25 cellular contexts compared by ENCODE assay signal in the genomic region with DNA sequence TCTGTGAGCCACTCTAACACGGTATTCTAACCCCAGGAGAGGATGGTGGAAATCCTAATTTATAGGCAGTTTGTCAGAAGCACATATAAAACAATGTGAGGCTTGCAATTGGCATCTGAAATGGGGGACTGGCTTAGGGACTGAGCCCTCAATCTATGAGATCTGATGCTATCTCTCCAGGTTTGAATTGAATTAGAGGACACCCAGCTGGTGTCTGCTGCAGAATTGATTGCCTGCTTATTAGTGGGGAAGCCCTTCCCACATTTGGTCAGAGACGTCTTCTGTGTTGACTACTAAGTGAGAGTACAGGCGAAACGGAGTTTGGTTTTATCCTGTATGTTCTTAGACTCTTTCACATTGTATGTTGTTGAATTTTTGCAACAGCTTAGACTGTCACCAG. TPM values are rescaled to one million over a fixed set of nuclear protein-coding genes. Genes with fewer than 3 reads are reported as not detected.
DNase-seq lines count a peak whose midpoint lies in the region; ATAC-seq, FAIRE-seq and TF ChIP-seq lines count a peak whose summit lies in the region.
"Had no signal": no experiment of that assay in that cellular context is flagged by ENCODE, and none has a peak within 500 bp of the region (broad histone marks: within the 10 kb centered on the region; RNA-seq: fewer than 3 reads in every experiment).

No MANE protein-coding gene starts in this region.

- H3K9ac ChIP-seq in HepG2 (ENCODE audit: insufficient read depth, low read depth, low read length) (no peak overlapping the region), mesenchymal stem cell (ENCODE audit: low read length) (no peak overlapping the region)
- H3K9ac ChIP-seq: BLaER1, KMS-11 had no signal

- no peak for TF ChIP-seq EP300 in HepG2 (IDR thresholded peaks at IDR 0.05; ENCODE audit: low read depth in 2 of 2, low read length in 2 of 2)
- TF ChIP-seq EP300 in HepG2 (CRISPR knock-in tag; IDR thresholded peaks at IDR 0.05; ENCODE audit: borderline replicate concordance) = no peak

- FAIRE-seq in HepG2 (lab: Jason Lieb, UNC) = no peak
- FAIRE-seq: G401.6, GM12892, GM18507 had no signal

- CTCF ChIA-PET in HepG2 (lab: Yijun Ruan, JAX; ENCODE audit: low intra/inter-chr PET ratio, low total read pairs) = no interaction called here

- no peaks in the 10 kb centered on the region for H3K9me3 Mint-ChIP-seq in activated T-cell treated with anti-CD3 and anti-CD28 coated beads, Interleukin-2, amount 50 U/mL, for 72 hours

- no peaks in the 10 kb centered on the region for H3K27me3 Mint-ChIP-seq in activated T-cell treated with anti-CD3 and anti-CD28 coated beads, Interleukin-2, amount 50 U/mL, for 72 hours (ENCODE audit: low read depth)
- H3K27me3 Mint-ChIP-seq: CD4-positive, alpha-beta memory T cell had no signal

- H3K4me3 ChIP-seq in HepG2 (replicated peaks in 1 of 3; ENCODE audit: insufficient read depth in 1 of 3, low read depth in 2 of 3, low read length in 3 of 3) (no peak overlapping the region), mesenchymal stem cell (ENCODE audit: insufficient read depth in 1 of 2, low read depth in 1 of 2, low read length in 2 of 2) (no peak overlapping the region)
- H3K4me3 ChIP-seq: BLaER1, Peyer's patch had no signal

- H2AFZ ChIP-seq in HepG2 (ENCODE audit: low read length) (no peak overlapping the region), mesenchymal stem cell (ENCODE audit: low read depth, low read length) (no peak overlapping the region)

- H3K18ac ChIP-seq in mesenchymal stem cell (ENCODE audit: low read depth in 1 of 2, low read length in 2 of 2) = no peak overlapping the region

- no peaks in the 10 kb centered on the region for H4K20me1 ChIP-seq in HepG2 (ENCODE audit: insufficient read depth, low read length)
- H4K20me1 ChIP-seq: BLaER1 had no signal

- H2BK12ac ChIP-seq in mesenchymal stem cell (ENCODE audit: low read length in 2 of 2) = no peak overlapping the region

- H3K4me3 Mint-ChIP-seq in activated T-cell treated with anti-CD3 and anti-CD28 coated beads, Interleukin-2, amount 50 U/mL, for 72 hours = no peak overlapping the region
- H3K4me3 Mint-ChIP-seq: CD4-positive, alpha-beta memory T cell had no signal

- no peaks in the 10 kb centered on the region for H3K79me1 ChIP-seq in mesenchymal stem cell (replicated peaks; ENCODE audit: low read length, poor library complexity, severe bottlenecking)

- H3K9me3 ChIP-seq in HepG2 (ENCODE audit: low read length) = no peaks in the 10 kb centered on the region
- no peaks in the 10 kb centered on the region for H3K9me3 ChIP-seq in mesenchymal stem cell (ENCODE audit: control insufficient read depth, low read length)
- H3K9me3 ChIP-seq: BLaER1, Caco-2, Peyer's patch had no signal

- no peaks in the 10 kb centered on the region for H3K27me3 ChIP-seq in HepG2 (ENCODE audit: control insufficient read depth in 1 of 2, insufficient read depth in 2 of 2, low read length in 2 of 2)
- no peaks in the 10 kb centered on the region for H3K27me3 ChIP-seq in mesenchymal stem cell (ENCODE audit: control insufficient read depth in 1 of 2, insufficient read depth in 1 of 2, low read length in 2 of 2)
- H3K27me3 ChIP-seq: BLaER1, Peyer's patch had no signal

- DNase-seq in NCI-H1417 (lab: John Stamatoyannopoulos, UW) (peak in 2 of 3 experiments; percentile 54 to 85), NCI-H146 (lab: John Stamatoyannopoulos, UW) (peak; percentile 74), HepG2 (ENCODE audit: low spot score) (no peak), mesenchymal stem cell (no peak)
- no peak for DNase-seq in activated T-cell treated with anti-CD3 and anti-CD28 coated beads, Interleukin-2, amount 50 U/mL, for 72 hours
- DNase-seq: ACHN; Caco-2; CD4-positive, alpha-beta memory T cell; GOT3; HCEC 1CT; NCI-H1105 treated with DMSO at 0.1 percent for 48 hours; NCI-H187 treated with DMSO at 0.1 percent for 48 hours; NCI-H524; Peyer's patch had no signal

- POLR2A ChIA-PET in HepG2 (lab: Yijun Ruan, JAX) = interaction anchor here (8.7 kb wide), 1 partner anchor 31 kb away, joined by 114 read pairs; the partner anchor contains the start of gene CPD

- no peak overlapping the region for H3K14ac ChIP-seq in mesenchymal stem cell (ENCODE audit: low read length in 2 of 2)

- peaks cover 15% of the 10 kb centered on the region for H3K4me1 Mint-ChIP-seq in activated T-cell treated with anti-CD3 and anti-CD28 coated beads, Interleukin-2, amount 50 U/mL, for 72 hours (ENCODE audit: low read depth)

- H3K23ac ChIP-seq in mesenchymal stem cell (ENCODE audit: low read length in 2 of 2) = no peak overlapping the region

- H3K4me2 ChIP-seq in HepG2 (ENCODE audit: low read depth, low read length) (0 out of 2 replicates have a peak overlapping the region, but pooled peaks have one; percentile 1), mesenchymal stem cell (ENCODE audit: low read length, poor library complexity, severe bottlenecking) (no peak overlapping the region)
- H3K4me2 ChIP-seq: BLaER1, KMS-11 had no signal

- no peak for TF ChIP-seq POLR2A in HepG2 (IDR thresholded peaks at IDR 0.05; ENCODE audit: insufficient read depth in 1 of 2, low read depth in 2 of 2, low read length in 2 of 2)

- H2BK15ac ChIP-seq in mesenchymal stem cell (ENCODE audit: low read depth, poor library complexity, severe bottlenecking) = no peak overlapping the region

- H3K4me1 ChIP-seq in HepG2 (ENCODE audit: insufficient read depth, low read length) = peaks cover 96% of the 10 kb centered on the region
- peaks cover 11% of the 10 kb centered on the region for H3K4me1 ChIP-seq in mesenchymal stem cell (ENCODE audit: control insufficient read depth, insufficient read depth, low read depth, low read length)

- TF ChIP-seq CTCF in HepG2 (CRISPR knock-in tag; IDR thresholded peaks at IDR 0.05) = no peak

- H2BK5ac ChIP-seq in mesenchymal stem cell (ENCODE audit: low read depth, low read length, poor library complexity, severe bottlenecking) = no peak overlapping the region

- ATAC-seq in SK-N-SH treated with all-trans-retinoic acid at 6 μM for 48 hours (no peak), HepG2 (no peak), HG02798 (IDR thresholded peaks at IDR 0.05; ENCODE audit: poor library complexity, unreplicated experiment) (no peak)
- no peak for ATAC-seq in activated T-cell treated with anti-CD3 and anti-CD28 coated beads, Interleukin-2, amount 50 U/mL, for 72 hours (replicated peaks in 1 of 2)

- H4K8ac ChIP-seq in mesenchymal stem cell (ENCODE audit: low read length) = no peak overlapping the region

- no peaks in the 10 kb centered on the region for H3K79me2 ChIP-seq in HepG2 (ENCODE audit: insufficient read depth, low read length)

- intact Hi-C loops in HepG2 (cut with micrococcal nuclease; ENCODE audit: unreplicated experiment) = no loop called here

- no TSS peak for BruUV-seq in HepG2 (replicated peaks; lab: Mats Ljungman, UMichigan)

- no peaks in the 10 kb centered on the region for H3K36me3 ChIP-seq in HepG2 (replicated peaks in 1 of 2; ENCODE audit: control insufficient read depth in 1 of 2, insufficient read depth in 2 of 2, low read length in 2 of 2)
- H3K36me3 ChIP-seq in mesenchymal stem cell (ENCODE audit: control insufficient read depth in 1 of 2, insufficient read depth in 2 of 2, low read depth in 1 of 2, low read length in 2 of 2) = no peaks in the 10 kb centered on the region
- H3K36me3 ChIP-seq: BLaER1, Peyer's patch had no signal

- H3K36me3 Mint-ChIP-seq in activated T-cell treated with anti-CD3 and anti-CD28 coated beads, Interleukin-2, amount 50 U/mL, for 72 hours (ENCODE audit: insufficient read depth in 2 of 2) = no peaks in the 10 kb centered on the region
- H3K36me3 Mint-ChIP-seq: CD4-positive, alpha-beta memory T cell had no signal

- in situ Hi-C loops in HepG2 (cut with HindIII; ENCODE audit: extremely low pct_ligation_motif_present, low pct_unique_long_range_greater_than_20kb) = no loop called here

- no peak overlapping the region for H2BK120ac ChIP-seq in mesenchymal stem cell (ENCODE audit: low read depth, low read length)

- H4K91ac ChIP-seq in mesenchymal stem cell (ENCODE audit: low read length) = no peak overlapping the region

- H2AK5ac ChIP-seq in mesenchymal stem cell (ENCODE audit: low read length, severe bottlenecking) = no peak overlapping the region

- H3K27ac Mint-ChIP-seq in activated T-cell treated with anti-CD3 and anti-CD28 coated beads, Interleukin-2, amount 50 U/mL, for 72 hours = no peak overlapping the region
- H3K27ac Mint-ChIP-seq: CD4-positive, alpha-beta memory T cell had no signal

- 30% methylated on average over 3 of the region's 4 CpGs for WGBS in HepG2 (ENCODE audit: low lambda C conversion rate)
- WGBS in mesenchymal stem cell = 87% methylated on average over 3 of the region's 4 CpGs

- TF ChIP-seq RAD21 in HepG2 (CRISPR knock-in tag; IDR thresholded peaks at IDR 0.05) = no peak

- H3K27ac ChIP-seq in HepG2 (ENCODE audit: extremely low read length, insufficient read depth, low read length) = no peak overlapping the region
- H3K27ac ChIP-seq in mesenchymal stem cell (ENCODE audit: low read length, poor library complexity, severe bottlenecking) = no peak overlapping the region
- H3K27ac ChIP-seq: BLaER1, KMS-11, Peyer's patch had no signal

- no peak overlapping the region for H3K4ac ChIP-seq in mesenchymal stem cell (ENCODE audit: low read depth in 1 of 2, low read length in 2 of 2)

RNA-seq across cellular contexts. Expression of gene TMIGD1, which starts 13.6 kb away (rescaled TPM):
- total RNA-seq in HepG2 (2016; rRNA removed; fragmentation: Illumina TruSeq; extraction: Trizol) = not detected in 2 replicates
- total RNA-seq in HepG2 (2016; cell fraction: cytosol; rRNA removed; fragmentation: Illumina TruSeq; extraction: Trizol; ENCODE audit: low read depth) = not detected in 2 replicates
- total RNA-seq in HepG2 (2016; cell fraction: insoluble cytoplasmic fraction; rRNA removed; fragmentation: Illumina TruSeq; extraction: Trizol) = not detected in 2 replicates
- total RNA-seq in HepG2 (2016; cell fraction: membrane; rRNA removed; fragmentation: Illumina TruSeq; extraction: Trizol) = not detected in 2 replicates
- not detected in 2 replicates for total RNA-seq in HepG2 (2016; cell fraction: nucleus; rRNA removed; fragmentation: Illumina TruSeq; extraction: Trizol)
- polyA plus RNA-seq in HepG2 (2011; rRNA removed) = not detected in 2 replicates
- polyA plus RNA-seq in HepG2 (2011; cell fraction: cytosol; rRNA removed) = 0.06 TPM in 1 of 2 replicates, not detected in the other
- polyA plus RNA-seq in HepG2 (2011; cell fraction: nucleus; rRNA removed) = not detected in 2 replicates
- polyA plus RNA-seq in HepG2 (2012) = not detected in 2 replicates
- not detected in 2 replicates for polyA plus RNA-seq in HepG2 (2016; cell fraction: cytosol; fragmentation: Illumina TruSeq; extraction: Trizol; ENCODE audit: low read depth)
- not detected in 2 replicates for polyA plus RNA-seq in HepG2 (2016; cell fraction: insoluble cytoplasmic fraction; fragmentation: Illumina TruSeq; extraction: Trizol; ENCODE audit: low read depth)
- not detected in 2 replicates for polyA plus RNA-seq in HepG2 (2016; cell fraction: membrane; fragmentation: Illumina TruSeq; extraction: Trizol; ENCODE audit: low read depth)
- polyA plus RNA-seq in HepG2 (2016; cell fraction: nucleus; fragmentation: Illumina TruSeq; extraction: Trizol; ENCODE audit: insufficient read depth, low read depth) = not detected in 2 replicates
- polyA minus RNA-seq in HepG2 (2011; rRNA and poly(A)+ RNA removed; ENCODE audit: low replicate concordance) = not detected in 2 replicates
- polyA minus RNA-seq in HepG2 (2011; cell fraction: cytosol; rRNA and poly(A)+ RNA removed) = not detected in 2 replicates
- polyA minus RNA-seq in HepG2 (2011; cell fraction: nucleus; rRNA and poly(A)+ RNA removed) = not detected in 2 replicates
- total RNA-seq in activated T-cell treated with anti-CD3 and anti-CD28 coated beads, Interleukin-2, amount 50 U/mL, for 72 hours = not detected
- polyA plus RNA-seq in mesenchymal stem cell (2013, experiment 1 of 2) = not detected
- not detected for polyA plus RNA-seq in mesenchymal stem cell (2013, experiment 2 of 2)
- total RNA-seq: Caco-2; CD4-positive, alpha-beta memory T cell; Daoy; HT1080; OCI-LY7; T-helper 1 cell treated with Interleukin-12 subunit alpha and Interleukin-12 subunit beta and Interleukin-4 antibody, amounts not matched to agents 30 ng/mL and 1 ng/mL, for 36 hours had no signal
- polyA plus RNA-seq: CD4-positive, alpha-beta memory T cell had no signal

RNA-seq across cellular contexts. Expression of gene CPD, which starts 31.2 kb away (rescaled TPM):
- 54.3 and 72.3 TPM in 2 replicates for total RNA-seq in HepG2 (2016; rRNA removed; fragmentation: Illumina TruSeq; extraction: Trizol)
- total RNA-seq in HepG2 (2016; cell fraction: cytosol; rRNA removed; fragmentation: Illumina TruSeq; extraction: Trizol; ENCODE audit: low read depth) = 4.9 and 6.4 TPM in 2 replicates
- total RNA-seq in HepG2 (2016; cell fraction: insoluble cytoplasmic fraction; rRNA removed; fragmentation: Illumina TruSeq; extraction: Trizol) = 47.8 and 69.6 TPM in 2 replicates
- 8.6 and 11.7 TPM in 2 replicates for total RNA-seq in HepG2 (2016; cell fraction: membrane; rRNA removed; fragmentation: Illumina TruSeq; extraction: Trizol)
- 89.9 and 106 TPM in 2 replicates for total RNA-seq in HepG2 (2016; cell fraction: nucleus; rRNA removed; fragmentation: Illumina TruSeq; extraction: Trizol)
- polyA plus RNA-seq in HepG2 (2011; rRNA removed) = 43.2 and 46.1 TPM in 2 replicates
- 19.6 and 35.4 TPM in 2 replicates for polyA plus RNA-seq in HepG2 (2011; cell fraction: cytosol; rRNA removed)
- polyA plus RNA-seq in HepG2 (2011; cell fraction: nucleus; rRNA removed) = 15.6 and 17.4 TPM in 2 replicates
- 71.5 and 80.7 TPM in 2 replicates for polyA plus RNA-seq in HepG2 (2012)
- polyA plus RNA-seq in HepG2 (2016; cell fraction: cytosol; fragmentation: Illumina TruSeq; extraction: Trizol; ENCODE audit: low read depth) = 1.1 and 1.5 TPM in 2 replicates
- 17.2 and 18.1 TPM in 2 replicates for polyA plus RNA-seq in HepG2 (2016; cell fraction: insoluble cytoplasmic fraction; fragmentation: Illumina TruSeq; extraction: Trizol; ENCODE audit: low read depth)
- 2.5 and 3.0 TPM in 2 replicates for polyA plus RNA-seq in HepG2 (2016; cell fraction: membrane; fragmentation: Illumina TruSeq; extraction: Trizol; ENCODE audit: low read depth)
- polyA plus RNA-seq in HepG2 (2016; cell fraction: nucleus; fragmentation: Illumina TruSeq; extraction: Trizol; ENCODE audit: insufficient read depth, low read depth) = 36.8 and 40.4 TPM in 2 replicates
- polyA minus RNA-seq in HepG2 (2011; rRNA and poly(A)+ RNA removed; ENCODE audit: low replicate concordance) = 43.4 and 65.4 TPM in 2 replicates
- polyA minus RNA-seq in HepG2 (2011; cell fraction: cytosol; rRNA and poly(A)+ RNA removed) = 152 and 251 TPM in 2 replicates
- polyA minus RNA-seq in HepG2 (2011; cell fraction: nucleus; rRNA and poly(A)+ RNA removed) = 101 and 151 TPM in 2 replicates
- 10 to 100 TPM; 46.5 to 46.8 TPM for total RNA-seq in activated T-cell treated with anti-CD3 and anti-CD28 coated beads, Interleukin-2, amount 50 U/mL, for 72 hours
- 39.2 TPM for polyA plus RNA-seq in mesenchymal stem cell (2013, experiment 1 of 2)
- polyA plus RNA-seq in mesenchymal stem cell (2013, experiment 2 of 2) = 40.2 TPM

RNA-seq across cellular contexts. Expression of gene BLMH, which starts 55.7 kb away (rescaled TPM):
- total RNA-seq in HepG2 (2016; rRNA removed; fragmentation: Illumina TruSeq; extraction: Trizol) = 41.0 and 61.9 TPM in 2 replicates
- total RNA-seq in HepG2 (2016; cell fraction: cytosol; rRNA removed; fragmentation: Illumina TruSeq; extraction: Trizol; ENCODE audit: low read depth) = 11.6 and 15.2 TPM in 2 replicates
- 41.0 and 58.6 TPM in 2 replicates for total RNA-seq in HepG2 (2016; cell fraction: insoluble cytoplasmic fraction; rRNA removed; fragmentation: Illumina TruSeq; extraction: Trizol)
- 27.0 and 32.2 TPM in 2 replicates for total RNA-seq in HepG2 (2016; cell fraction: membrane; rRNA removed; fragmentation: Illumina TruSeq; extraction: Trizol)
- total RNA-seq in HepG2 (2016; cell fraction: nucleus; rRNA removed; fragmentation: Illumina TruSeq; extraction: Trizol) = 37.1 and 40.0 TPM in 2 replicates
- polyA plus RNA-seq in HepG2 (2011; rRNA removed) = 11.1 and 12.1 TPM in 2 replicates
- 7.4 and 13.0 TPM in 2 replicates for polyA plus RNA-seq in HepG2 (2011; cell fraction: cytosol; rRNA removed)
- polyA plus RNA-seq in HepG2 (2011; cell fraction: nucleus; rRNA removed) = 8.6 and 15.4 TPM in 2 replicates
- polyA plus RNA-seq in HepG2 (2012) = 39.0 and 45.5 TPM in 2 replicates
- 11.6 and 12.0 TPM in 2 replicates for polyA plus RNA-seq in HepG2 (2016; cell fraction: cytosol; fragmentation: Illumina TruSeq; extraction: Trizol; ENCODE audit: low read depth)
- 67.2 and 75.3 TPM in 2 replicates for polyA plus RNA-seq in HepG2 (2016; cell fraction: insoluble cytoplasmic fraction; fragmentation: Illumina TruSeq; extraction: Trizol; ENCODE audit: low read depth)
- 24.9 and 27.5 TPM in 2 replicates for polyA plus RNA-seq in HepG2 (2016; cell fraction: membrane; fragmentation: Illumina TruSeq; extraction: Trizol; ENCODE audit: low read depth)
- polyA plus RNA-seq in HepG2 (2016; cell fraction: nucleus; fragmentation: Illumina TruSeq; extraction: Trizol; ENCODE audit: insufficient read depth, low read depth) = 42.4 and 44.9 TPM in 2 replicates
- 12.9 and 13.5 TPM in 2 replicates for polyA minus RNA-seq in HepG2 (2011; rRNA and poly(A)+ RNA removed; ENCODE audit: low replicate concordance)
- 11.8 and 13.3 TPM in 2 replicates for polyA minus RNA-seq in HepG2 (2011; cell fraction: cytosol; rRNA and poly(A)+ RNA removed)
- 25.8 and 30.0 TPM in 2 replicates for polyA minus RNA-seq in HepG2 (2011; cell fraction: nucleus; rRNA and poly(A)+ RNA removed)
- total RNA-seq in activated T-cell treated with anti-CD3 and anti-CD28 coated beads, Interleukin-2, amount 50 U/mL, for 72 hours = 10 to 100 TPM; 49.5 to 63.9 TPM
- 19.7 TPM for polyA plus RNA-seq in mesenchymal stem cell (2013, experiment 1 of 2)
- polyA plus RNA-seq in mesenchymal stem cell (2013, experiment 2 of 2) = 20.0 TPM

Comparison
In these comparisons a context has a peak if more than half of its experiments do, and no peak if none do; other contexts are left out.
1. DNase-seq: peak in NCI-H1417 (2 of 3) and NCI-H146 (single experiment); none in HepG2 (single experiment), activated T-cell treated with anti-CD3 and anti-CD28 coated beads, Interleukin-2, amount 50 U/mL, for 72 hours (0 of 2) and mesenchymal stem cell (single experiment).